8 cellular contexts compared by ENCODE assay signal in the genomic region with DNA sequence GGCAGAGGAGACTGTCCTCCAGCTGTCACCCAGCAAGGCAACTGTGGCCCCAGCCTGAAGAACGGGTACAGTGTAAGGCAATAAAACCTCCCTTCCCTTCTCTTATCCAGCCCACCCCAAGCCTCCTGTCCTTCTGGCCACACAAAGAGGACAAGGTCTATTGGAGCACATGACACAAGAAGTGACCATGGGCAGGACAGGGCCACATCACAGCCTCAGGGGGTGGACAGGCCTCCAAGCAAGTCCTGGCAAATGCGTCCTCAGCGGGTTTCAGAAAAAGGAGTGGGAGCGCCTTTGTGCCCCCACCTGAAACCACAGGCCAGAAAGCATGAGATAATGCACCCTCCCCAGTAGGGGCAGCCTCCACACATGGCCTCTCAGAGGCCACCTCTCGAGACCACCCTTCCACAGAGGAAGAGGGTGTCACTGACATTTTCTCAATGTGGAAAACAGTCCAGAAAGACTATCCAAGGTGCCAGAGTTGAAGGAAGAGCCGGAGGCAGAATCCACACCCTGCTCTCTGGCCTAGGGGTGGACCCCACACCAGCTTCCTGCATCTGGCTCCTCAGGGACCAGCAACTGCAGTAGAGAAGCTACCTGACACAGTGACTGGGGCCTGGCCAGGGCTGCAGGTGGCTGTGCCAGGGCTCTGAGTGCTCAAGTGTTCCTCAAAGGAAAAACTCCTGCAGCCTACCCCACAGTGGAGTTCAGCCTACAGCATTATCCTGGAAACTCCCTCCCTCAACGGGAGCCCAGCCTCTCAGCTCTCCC. TPM values are rescaled to one million over a fixed set of nuclear protein-coding genes. Genes with fewer than 3 reads are reported as not detected.
DNase-seq lines count a peak whose midpoint lies in the region; ATAC-seq, FAIRE-seq and TF ChIP-seq lines count a peak whose summit lies in the region.
"Had no signal": no experiment of that assay in that cellular context is flagged by ENCODE, and none has a peak within 500 bp of the region (broad histone marks: within the 10 kb centered on the region; RNA-seq: fewer than 3 reads in every experiment).

No MANE protein-coding gene starts in this region.

- 91% methylated on average over 6 of the region's 7 CpGs for WGBS in HepG2 (ENCODE audit: low lambda C conversion rate)

- no peak for DNase-seq in adipocyte (ENCODE audit: low read depth)
- DNase-seq in HepG2 (ENCODE audit: low spot score) = no peak
- DNase-seq in stimulated activated naive B cell treated with anti-CD40 and anti-IgM and Interleukin-4, amounts not matched to agents 10 μg/mL and 1 μg/mL and 100 μg/mL, for 72 hours = no peak
- DNase-seq in activated CD8-positive, alpha-beta memory T cell treated with anti-CD3 and anti-CD28 coated beads for 24 hours = no peak
- DNase-seq: activated CD4-positive, alpha-beta T cell treated with anti-CD3 and anti-CD28 coated beads for 1 hour had no signal

- TF ChIP-seq RAD21 in HepG2 (CRISPR knock-in tag; IDR thresholded peaks at IDR 0.05) = no peak

- H3K36me3 Mint-ChIP-seq in IgD-negative memory B cell = peaks cover 10% of the 10 kb centered on the region
- peaks cover 46 to 78% of the 10 kb centered on the region in 2 donors for H3K36me3 Mint-ChIP-seq in stimulated activated naive B cell treated with anti-CD40 and anti-IgM and Interleukin-4, amounts not matched to agents 10 μg/mL and 1 μg/mL and 100 μg/mL, for 72 hours

- no TSS peak for BruUV-seq in HepG2 (replicated peaks; lab: Mats Ljungman, UMichigan)

- H3K9ac ChIP-seq in adipocyte (ENCODE audit: low read length) (peak overlapping the region; percentile 1), HepG2 (ENCODE audit: insufficient read depth, low read depth, low read length) (no peak overlapping the region)

- H3K27me3 Mint-ChIP-seq in IgD-negative memory B cell = no peaks in the 10 kb centered on the region
- no peaks in the 10 kb centered on the region for H3K27me3 Mint-ChIP-seq in stimulated activated naive B cell treated with anti-CD40 and anti-IgM and Interleukin-4, amounts not matched to agents 10 μg/mL and 1 μg/mL and 100 μg/mL, for 72 hours

- peak overlapping the region in 3 of 4 donors; percentile 86 to 91 (median 87) for H3K4me3 Mint-ChIP-seq in IgD-negative memory B cell
- no peak overlapping the region for H3K4me3 Mint-ChIP-seq in stimulated activated naive B cell treated with anti-CD40 and anti-IgM and Interleukin-4, amounts not matched to agents 10 μg/mL and 1 μg/mL and 100 μg/mL, for 72 hours

- peak overlapping the region; percentile 12 for H3K4me2 ChIP-seq in HepG2 (ENCODE audit: low read depth, low read length)

- peaks cover 54 to 64% (median 62%) of the 10 kb centered on the region in 3 donors for H3K4me1 Mint-ChIP-seq in IgD-negative memory B cell
- peaks cover 62 to 94% of the 10 kb centered on the region in 2 donors for H3K4me1 Mint-ChIP-seq in stimulated activated naive B cell treated with anti-CD40 and anti-IgM and Interleukin-4, amounts not matched to agents 10 μg/mL and 1 μg/mL and 100 μg/mL, for 72 hours

- TF ChIP-seq EP300 in HepG2 (IDR thresholded peaks at IDR 0.05; ENCODE audit: low read depth in 2 of 2, low read length in 2 of 2) = no peak
- no peak for TF ChIP-seq EP300 in HepG2 (CRISPR knock-in tag; IDR thresholded peaks at IDR 0.05; ENCODE audit: borderline replicate concordance)

- ATAC-seq in HepG2 (no peak), GM19455 (IDR thresholded peaks at IDR 0.05; ENCODE audit: unreplicated experiment) (no peak), GM21737 (IDR thresholded peaks at IDR 0.05; ENCODE audit: unreplicated experiment) (no peak)
- no peak for ATAC-seq in stimulated activated naive B cell treated with anti-CD40 and anti-IgM and Interleukin-4, amounts not matched to agents 10 μg/mL and 1 μg/mL and 100 μg/mL, for 72 hours (replicated peaks)

- H3K27ac Mint-ChIP-seq in IgD-negative memory B cell = peak overlapping the region; percentile 92 to 97 (median 96)
- peak overlapping the region; percentile 94 for H3K27ac Mint-ChIP-seq in stimulated activated naive B cell treated with anti-CD40 and anti-IgM and Interleukin-4, amounts not matched to agents 10 μg/mL and 1 μg/mL and 100 μg/mL, for 72 hours

- H4K20me1 ChIP-seq in HepG2 (ENCODE audit: insufficient read depth, low read length) = peaks cover 32% of the 10 kb centered on the region

- peak overlapping the region; percentile 52 for H3K27ac ChIP-seq in HepG2 (ENCODE audit: extremely low read length, insufficient read depth, low read length)

- no peak for FAIRE-seq in HepG2 (lab: Jason Lieb, UNC)

- H3K9me3 Mint-ChIP-seq in IgD-negative memory B cell = peaks cover 0 to 8% (median 6%) of the 10 kb centered on the region in 3 donors
- H3K9me3 Mint-ChIP-seq in stimulated activated naive B cell treated with anti-CD40 and anti-IgM and Interleukin-4, amounts not matched to agents 10 μg/mL and 1 μg/mL and 100 μg/mL, for 72 hours = peaks cover 7 to 8% of the 10 kb centered on the region in 2 donors

- no peak for TF ChIP-seq POLR2A in HepG2 (IDR thresholded peaks at IDR 0.05; ENCODE audit: insufficient read depth in 1 of 2, low read depth in 2 of 2, low read length in 2 of 2)

- H3K27me3 ChIP-seq in adipocyte (replicated peaks; ENCODE audit: control insufficient read depth, insufficient read depth, low read length) (no peaks in the 10 kb centered on the region), HepG2 (ENCODE audit: control insufficient read depth in 1 of 2, insufficient read depth in 2 of 2, low read length in 2 of 2) (no peaks in the 10 kb centered on the region)

- H3K79me2 ChIP-seq in HepG2 (ENCODE audit: insufficient read depth, low read length) = peaks cover 64% of the 10 kb centered on the region

- no peak overlapping the region for H3K4me3 ChIP-seq in adipocyte (ENCODE audit: low read length)
- no peak overlapping the region; a peak in 1 of 6 replicates for H3K4me3 ChIP-seq in HepG2 (replicated peaks in 1 of 3; ENCODE audit: insufficient read depth in 1 of 3, low read depth in 2 of 3, low read length in 3 of 3)

- TF ChIP-seq CTCF in HepG2 (CRISPR knock-in tag; IDR thresholded peaks at IDR 0.05) = no peak

- CTCF ChIA-PET in HepG2 (lab: Yijun Ruan, JAX; ENCODE audit: low intra/inter-chr PET ratio, low total read pairs) = no interaction called here

- H3K4me1 ChIP-seq in adipocyte (ENCODE audit: control insufficient read depth, insufficient read depth, low read length) = peaks cover 74% of the 10 kb centered on the region
- H3K4me1 ChIP-seq in HepG2 (ENCODE audit: insufficient read depth, low read length) = peaks cover 75% of the 10 kb centered on the region

- H2AFZ ChIP-seq in HepG2 (ENCODE audit: low read length) = no peak overlapping the region

- in situ Hi-C loops in HepG2 (cut with HindIII; ENCODE audit: extremely low pct_ligation_motif_present, low pct_unique_long_range_greater_than_20kb) = loop anchor here (5.0 kb wide), 1 partner anchor 50 kb away; no protein-coding TSS in a partner anchor

- intact Hi-C loops in HepG2 (cut with micrococcal nuclease; ENCODE audit: unreplicated experiment) = no loop called here

- POLR2A ChIA-PET in HepG2 (lab: Yijun Ruan, JAX) = interaction anchor here (1.3 to 2.1 kb wide), 4 partner anchors 15 to 47 kb away, joined by 5 to 6 read pairs (median 6); a partner anchor contains a TSS

- H3K9me3 ChIP-seq in adipocyte (ENCODE audit: control insufficient read depth, low read length) = no peaks in the 10 kb centered on the region
- no peaks in the 10 kb centered on the region for H3K9me3 ChIP-seq in HepG2 (ENCODE audit: low read length)

- H3K36me3 ChIP-seq in adipocyte (ENCODE audit: control insufficient read depth, insufficient read depth, low read length, severe bottlenecking) (peaks cover 11% of the 10 kb centered on the region), HepG2 (replicated peaks in 1 of 2; ENCODE audit: control insufficient read depth in 1 of 2, insufficient read depth in 2 of 2, low read length in 2 of 2) (peaks cover 12 to 49% of the 10 kb centered on the region in 2 experiments)

RNA-seq across cellular contexts. Expression of a gene that starts 43.9 kb away (rescaled TPM):
- polyA plus RNA-seq in IgD-negative memory B cell (151 TPM), HepG2 (2011; rRNA removed) (28.9 and 30.1 TPM in 2 replicates)
- 49.5 and 55.2 TPM in 2 replicates for total RNA-seq in HepG2 (2016; rRNA removed; fragmentation: Illumina TruSeq; extraction: Trizol)
- 28.7 and 32.4 TPM in 2 replicates for total RNA-seq in HepG2 (2016; cell fraction: cytosol; rRNA removed; fragmentation: Illumina TruSeq; extraction: Trizol; ENCODE audit: low read depth)
- total RNA-seq in HepG2 (2016; cell fraction: insoluble cytoplasmic fraction; rRNA removed; fragmentation: Illumina TruSeq; extraction: Trizol) = 52.2 and 56.9 TPM in 2 replicates
- 27.1 and 29.7 TPM in 2 replicates for total RNA-seq in HepG2 (2016; cell fraction: membrane; rRNA removed; fragmentation: Illumina TruSeq; extraction: Trizol)
- 28.6 and 32.0 TPM in 2 replicates for total RNA-seq in HepG2 (2016; cell fraction: nucleus; rRNA removed; fragmentation: Illumina TruSeq; extraction: Trizol)
- 32.7 and 35.6 TPM in 2 replicates for polyA plus RNA-seq in HepG2 (2011; cell fraction: cytosol; rRNA removed)
- polyA plus RNA-seq in HepG2 (2011; cell fraction: nucleus; rRNA removed) = 40.0 and 40.6 TPM in 2 replicates
- 26.3 and 31.7 TPM in 2 replicates for polyA plus RNA-seq in HepG2 (2012)
- 14.7 and 15.4 TPM in 2 replicates for polyA plus RNA-seq in HepG2 (2016; cell fraction: cytosol; fragmentation: Illumina TruSeq; extraction: Trizol; ENCODE audit: low read depth)
- polyA plus RNA-seq in HepG2 (2016; cell fraction: insoluble cytoplasmic fraction; fragmentation: Illumina TruSeq; extraction: Trizol; ENCODE audit: low read depth) = 73.4 and 79.9 TPM in 2 replicates
- 18.7 and 18.8 TPM in 2 replicates for polyA plus RNA-seq in HepG2 (2016; cell fraction: membrane; fragmentation: Illumina TruSeq; extraction: Trizol; ENCODE audit: low read depth)
- 55.2 TPM in 2 replicates for polyA plus RNA-seq in HepG2 (2016; cell fraction: nucleus; fragmentation: Illumina TruSeq; extraction: Trizol; ENCODE audit: insufficient read depth, low read depth)
- polyA minus RNA-seq in HepG2 (2011; rRNA and poly(A)+ RNA removed; ENCODE audit: low replicate concordance) = 53.2 and 59.2 TPM in 2 replicates
- 9.3 and 12.2 TPM in 2 replicates for polyA minus RNA-seq in HepG2 (2011; cell fraction: cytosol; rRNA and poly(A)+ RNA removed)
- 41.3 and 55.9 TPM in 2 replicates for polyA minus RNA-seq in HepG2 (2011; cell fraction: nucleus; rRNA and poly(A)+ RNA removed)

RNA-seq across cellular contexts. Expression of a gene that starts 46.8 kb away (rescaled TPM):
- polyA plus RNA-seq in IgD-negative memory B cell (6.7 TPM), HepG2 (2011; rRNA removed) (12.4 and 15.8 TPM in 2 replicates)
- total RNA-seq in HepG2 (2016; rRNA removed; fragmentation: Illumina TruSeq; extraction: Trizol) = 6.0 and 9.7 TPM in 2 replicates
- total RNA-seq in HepG2 (2016; cell fraction: cytosol; rRNA removed; fragmentation: Illumina TruSeq; extraction: Trizol; ENCODE audit: low read depth) = 1.8 and 2.7 TPM in 2 replicates
- total RNA-seq in HepG2 (2016; cell fraction: insoluble cytoplasmic fraction; rRNA removed; fragmentation: Illumina TruSeq; extraction: Trizol) = 6.0 and 8.3 TPM in 2 replicates
- 4.1 and 4.3 TPM in 2 replicates for total RNA-seq in HepG2 (2016; cell fraction: membrane; rRNA removed; fragmentation: Illumina TruSeq; extraction: Trizol)
- 14.8 and 19.9 TPM in 2 replicates for total RNA-seq in HepG2 (2016; cell fraction: nucleus; rRNA removed; fragmentation: Illumina TruSeq; extraction: Trizol)
- 3.6 and 4.9 TPM in 2 replicates for polyA plus RNA-seq in HepG2 (2011; cell fraction: cytosol; rRNA removed)
- 222 and 246 TPM in 2 replicates for polyA plus RNA-seq in HepG2 (2011; cell fraction: nucleus; rRNA removed)
- 7.9 and 16.7 TPM in 2 replicates for polyA plus RNA-seq in HepG2 (2012)
- 0.67 and 0.80 TPM in 2 replicates for polyA plus RNA-seq in HepG2 (2016; cell fraction: cytosol; fragmentation: Illumina TruSeq; extraction: Trizol; ENCODE audit: low read depth)
- polyA plus RNA-seq in HepG2 (2016; cell fraction: insoluble cytoplasmic fraction; fragmentation: Illumina TruSeq; extraction: Trizol; ENCODE audit: low read depth) = 6.4 and 7.7 TPM in 2 replicates
- polyA plus RNA-seq in HepG2 (2016; cell fraction: membrane; fragmentation: Illumina TruSeq; extraction: Trizol; ENCODE audit: low read depth) = 1.5 and 1.8 TPM in 2 replicates
- polyA plus RNA-seq in HepG2 (2016; cell fraction: nucleus; fragmentation: Illumina TruSeq; extraction: Trizol; ENCODE audit: insufficient read depth, low read depth) = 69.9 and 76.5 TPM in 2 replicates
- 8.9 and 19.6 TPM in 2 replicates for polyA minus RNA-seq in HepG2 (2011; rRNA and poly(A)+ RNA removed; ENCODE audit: low replicate concordance)
- polyA minus RNA-seq in HepG2 (2011; cell fraction: cytosol; rRNA and poly(A)+ RNA removed) = 2.9 and 3.9 TPM in 2 replicates
- 18.7 and 21.3 TPM in 2 replicates for polyA minus RNA-seq in HepG2 (2011; cell fraction: nucleus; rRNA and poly(A)+ RNA removed)

RNA-seq across cellular contexts. Expression of a gene that starts 55.1 kb away (rescaled TPM):
- not detected for polyA plus RNA-seq in IgD-negative memory B cell
- not detected in 2 replicates for total RNA-seq in HepG2 (2016; rRNA removed; fragmentation: Illumina TruSeq; extraction: Trizol)
- not detected in 2 replicates for total RNA-seq in HepG2 (2016; cell fraction: cytosol; rRNA removed; fragmentation: Illumina TruSeq; extraction: Trizol; ENCODE audit: low read depth)
- total RNA-seq in HepG2 (2016; cell fraction: insoluble cytoplasmic fraction; rRNA removed; fragmentation: Illumina TruSeq; extraction: Trizol) = not detected in 2 replicates
- total RNA-seq in HepG2 (2016; cell fraction: membrane; rRNA removed; fragmentation: Illumina TruSeq; extraction: Trizol) = not detected in 2 replicates
- not detected in 2 replicates for total RNA-seq in HepG2 (2016; cell fraction: nucleus; rRNA removed; fragmentation: Illumina TruSeq; extraction: Trizol)
- polyA plus RNA-seq in HepG2 (2011; rRNA removed) = not detected in 2 replicates
- not detected in 2 replicates for polyA plus RNA-seq in HepG2 (2011; cell fraction: cytosol; rRNA removed)
- 0.10 TPM in 1 of 2 replicates, not detected in the other for polyA plus RNA-seq in HepG2 (2011; cell fraction: nucleus; rRNA removed)
- not detected in 2 replicates for polyA plus RNA-seq in HepG2 (2012)
- polyA plus RNA-seq in HepG2 (2016; cell fraction: cytosol; fragmentation: Illumina TruSeq; extraction: Trizol; ENCODE audit: low read depth) = not detected in 2 replicates
- not detected in 2 replicates for polyA plus RNA-seq in HepG2 (2016; cell fraction: insoluble cytoplasmic fraction; fragmentation: Illumina TruSeq; extraction: Trizol; ENCODE audit: low read depth)
- not detected in 2 replicates for polyA plus RNA-seq in HepG2 (2016; cell fraction: membrane; fragmentation: Illumina TruSeq; extraction: Trizol; ENCODE audit: low read depth)
- not detected in 2 replicates for polyA plus RNA-seq in HepG2 (2016; cell fraction: nucleus; fragmentation: Illumina TruSeq; extraction: Trizol; ENCODE audit: insufficient read depth, low read depth)
- polyA minus RNA-seq in HepG2 (2011; rRNA and poly(A)+ RNA removed; ENCODE audit: low replicate concordance) = not detected in 2 replicates
- polyA minus RNA-seq in HepG2 (2011; cell fraction: cytosol; rRNA and poly(A)+ RNA removed) = not detected in 2 replicates
- polyA minus RNA-seq in HepG2 (2011; cell fraction: nucleus; rRNA and poly(A)+ RNA removed) = not detected in 2 replicates

Comparison
In these comparisons a context has a peak if more than half of its experiments do, and no peak if none do; other contexts are left out.
1. H3K4me3 Mint-ChIP-seq: peak in IgD-negative memory B cell (3 of 4); none in stimulated activated naive B cell treated with anti-CD40 and anti-IgM and Interleukin-4, amounts not matched to agents 10 μg/mL and 1 μg/mL and 100 μg/mL, for 72 hours (0 of 2).